15 cellular contexts compared by ENCODE assay signal in genomic region chr3:141465221-141465620, GRCh38. TPM values are rescaled to one million over a fixed set of nuclear protein-coding genes. Genes with fewer than 3 reads are reported as not detected.
A peak's percentile ranks its signal among the peaks of the same experiment; 100 is the strongest.
DNase-seq lines count a peak whose midpoint lies in the region; ATAC-seq and TF ChIP-seq lines count a peak whose summit lies in the region.
"Had no signal": no experiment of that assay in that cellular context is flagged by ENCODE, and none has a peak within 500 bp of the region (broad histone marks: within the 10 kb centered on the region; RNA-seq: fewer than 3 reads in every experiment).

No MANE protein-coding gene starts in this region.

- H3K4me1 ChIP-seq in RWPE2 (ENCODE audit: insufficient read depth, poor library complexity, severe bottlenecking): no peaks in the 10 kb centered on the region
- peaks cover 18% of the 10 kb centered on the region for H3K4me1 ChIP-seq in osteoblast (ENCODE audit: insufficient read depth, low read length)
- H3K4me1 ChIP-seq in colonic mucosa: no peaks in the 10 kb centered on the region

- H3K9ac ChIP-seq in colonic mucosa (ENCODE audit: low read depth in 2 of 2, low read length in 2 of 2): no peak overlapping the region
- H3K9ac ChIP-seq: KMS-11 had no signal

- no peaks in the 10 kb centered on the region for H4K20me1 ChIP-seq in osteoblast (ENCODE audit: insufficient read depth, low read length)

- peak overlapping the region; percentile 49 for H2AFZ ChIP-seq in osteoblast (ENCODE audit: low read length)

- no peak for ATAC-seq in RWPE2 (ENCODE audit: low read depth)
- ATAC-seq: right cardiac atrium had no signal

- DNase-seq in ELR (ENCODE audit: low read depth) (peak; percentile 38), RWPE2 (ENCODE audit: low spot score) (no peak), fibroblast of gingiva (ENCODE audit: low read depth) (peak; percentile 16), osteoblast (ENCODE audit: insufficient read length, low spot score, missing footprints) (no peak), superior temporal gyrus (ENCODE audit: extremely low spot score) (no peak), colonic mucosa (no peak), KG1 (lab: John Stamatoyannopoulos, UW) (no peak), RPMI8226 (no peak)
- DNase-seq: activated CD4-positive, alpha-beta T cell treated with anti-CD3 and anti-CD28 coated beads, Interleukin-2, amount 50 U/mL, for 48 hours; activated effector memory CD4-positive, alpha-beta T cell treated with anti-CD3 and anti-CD28 coated beads, Interleukin-2, amount 50 U/mL, for 16 hours; DMS153; glutamatergic neuron; right cardiac atrium; substantia nigra had no signal

- no peaks in the 10 kb centered on the region for H3K79me2 ChIP-seq in osteoblast (ENCODE audit: insufficient read depth, low read length)

- H3K4me2 ChIP-seq in osteoblast (ENCODE audit: insufficient read depth, low read length): peak overlapping the region; percentile 56
- H3K4me2 ChIP-seq: KMS-11 had no signal

- H3K9me3 ChIP-seq in RWPE2 (ENCODE audit: severe bottlenecking): no peaks in the 10 kb centered on the region
- no peaks in the 10 kb centered on the region for H3K9me3 ChIP-seq in osteoblast (ENCODE audit: low read depth, low read length)
- no peaks in the 10 kb centered on the region for H3K9me3 ChIP-seq in colonic mucosa

- TF ChIP-seq CTCF in RWPE2 (IDR thresholded peaks at IDR 0.05; ENCODE audit: poor library complexity, severe bottlenecking): peak; percentile 36
- TF ChIP-seq CTCF in osteoblast (IDR thresholded peaks at IDR 0.05; ENCODE audit: extremely low read depth, low read depth, low read length): peak; percentile 34
- TF ChIP-seq CTCF in colonic mucosa (IDR thresholded peaks at IDR 0.05): no peak

- intact Hi-C loops in colonic mucosa (cut with DNase I): loop anchor here (2.0 to 10.0 kb wide), 2 partner anchors 100 to 180 kb away; no protein-coding TSS in a partner anchor

- H3K4me3 ChIP-seq in RWPE2 (ENCODE audit: severe bottlenecking) (no peak overlapping the region), osteoblast (ENCODE audit: insufficient read depth, low read length) (peak overlapping the region; percentile 30), colonic mucosa (no peak overlapping the region)

- H3K27ac ChIP-seq in RWPE2 (ENCODE audit: poor library complexity, severe bottlenecking): no peak overlapping the region
- peak overlapping the region; percentile 56 for H3K27ac ChIP-seq in osteoblast (ENCODE audit: low read depth, low read length)
- H3K27ac ChIP-seq in colonic mucosa: no peak overlapping the region
- H3K27ac ChIP-seq: KMS-11 had no signal

- H3K36me3 ChIP-seq in RWPE2 (ENCODE audit: low read depth): no peaks in the 10 kb centered on the region
- no peaks in the 10 kb centered on the region for H3K36me3 ChIP-seq in osteoblast (ENCODE audit: insufficient read depth, low read length)
- H3K36me3 ChIP-seq in colonic mucosa: no peaks in the 10 kb centered on the region

- H3K27me3 ChIP-seq in RWPE2 (ENCODE audit: insufficient read depth, poor library complexity, severe bottlenecking): no peaks in the 10 kb centered on the region
- no peaks in the 10 kb centered on the region for H3K27me3 ChIP-seq in osteoblast (ENCODE audit: insufficient read depth, low read length)
- no peaks in the 10 kb centered on the region for H3K27me3 ChIP-seq in colonic mucosa

RNA-seq across cellular contexts. Expression of gene RASA2, which starts 21.6 kb away (rescaled TPM):
- 20.0 and 21.7 TPM in 2 replicates for total RNA-seq in osteoblast
- 10 to 100 TPM; 12.0 to 18.3 TPM for total RNA-seq in colonic mucosa

Comparison
In these comparisons a context has a peak if more than half of its experiments do, and no peak if none do; other contexts are left out.
1. DNase-seq: peak in ELR (single experiment) and fibroblast of gingiva (single experiment); none in RWPE2 (single experiment), osteoblast (single experiment), superior temporal gyrus (single experiment), colonic mucosa (single experiment), KG1 (single experiment) and RPMI8226 (single experiment).